ENCODE assay signal across 8 cellular contexts in the genomic region with DNA sequence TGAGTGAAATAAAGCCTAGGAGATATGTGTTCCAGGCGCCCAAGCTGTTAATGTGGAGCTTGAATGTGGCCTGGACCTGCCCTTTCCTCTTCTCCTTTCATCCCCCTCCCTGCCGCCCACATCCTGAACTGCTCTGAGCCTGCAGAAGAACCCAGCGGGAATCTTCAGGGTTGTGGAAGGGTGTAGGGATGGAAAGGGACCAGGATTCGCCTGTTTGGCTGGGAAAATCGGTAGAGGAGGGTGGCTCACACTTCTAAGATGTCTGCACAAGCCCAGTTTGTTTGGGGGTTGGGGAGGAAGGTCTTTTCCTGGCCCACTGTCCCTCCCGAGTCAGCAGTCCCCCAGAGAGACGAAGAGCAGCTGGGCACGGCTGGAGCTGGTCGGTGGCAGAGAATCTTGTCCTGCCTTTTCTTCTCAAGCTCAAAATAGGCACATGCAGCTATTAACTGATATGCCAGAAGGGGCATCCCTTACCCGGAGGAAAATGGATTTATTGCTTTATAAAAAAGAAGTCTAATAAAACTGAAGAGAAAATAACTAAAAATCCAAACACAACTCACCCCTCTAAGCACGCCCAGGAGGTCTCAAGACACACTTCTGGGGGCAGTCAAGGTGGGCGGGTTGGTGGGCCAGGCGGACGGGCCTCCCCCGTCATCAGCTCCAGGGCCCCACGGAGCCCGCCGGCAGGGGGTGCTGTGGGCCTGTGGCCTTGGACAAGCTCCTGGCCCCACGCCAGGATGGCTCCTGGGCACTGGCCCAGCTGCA. TPM values are rescaled to one million over a fixed set of nuclear protein-coding genes. Genes with fewer than 3 reads are reported as not detected.
DNase-seq lines count a peak whose midpoint lies in the region; ATAC-seq, FAIRE-seq and TF ChIP-seq lines count a peak whose summit lies in the region.

No MANE protein-coding gene starts in this region.

- H3K4me3 ChIP-seq in SJCRH30, result peak overlapping the region; percentile 33

- no peaks in the 10 kb centered on the region for H3K4me1 ChIP-seq in SJCRH30

- no peak for ATAC-seq in GM21825 (IDR thresholded peaks at IDR 0.05; ENCODE audit: unreplicated experiment)
- no peak for ATAC-seq in GM18498 (IDR thresholded peaks at IDR 0.05; ENCODE audit: unreplicated experiment)

- DNase-seq in D721Med (ENCODE audit: insufficient read length, low spot score) (peak; percentile 83), HuH-7.5 (ENCODE audit: low spot score) (peak; percentile 88), SJCRH30 (peak; percentile 72 to 86), glomerular visceral epithelial cell (ENCODE audit: extremely low spot score) (peak; percentile 86), posterior cingulate gyrus (peak; percentile 64 to 97 (median 78))
- peak; percentile 62 for DNase-seq in activated naive CD4-positive, alpha-beta T cell treated with anti-CD3 and anti-CD28 coated beads, Interleukin-2, amount 50 U/mL, for 16 hours

- no peak for FAIRE-seq in D721Med (lab: Jason Lieb, UNC)

- H3K27ac ChIP-seq in SJCRH30, result no peak overlapping the region

- no peaks in the 10 kb centered on the region for H3K27me3 ChIP-seq in SJCRH30

- no peaks in the 10 kb centered on the region for H3K36me3 ChIP-seq in SJCRH30

- intact Hi-C loops in posterior cingulate gyrus (cut with DNase I), result loop anchor here (1.0 to 10.0 kb wide), 3 partner anchors 56 to 141 kb away; partner anchors contain the start of genes RILP, SCARF1 and TLCD2

- H3K9me3 ChIP-seq in SJCRH30 (replicated peaks), result no peaks in the 10 kb centered on the region

- peak; percentile 2 for TF ChIP-seq CTCF in D721Med (IDR thresholded peaks at IDR 0.05; ENCODE audit: insufficient read depth, missing control alignments)

RNA-seq across cellular contexts. Expression of gene PITPNA, which starts 11.5 kb away (rescaled TPM):
- total RNA-seq in SJCRH30 (2014; rRNA removed; shearing (Covaris generic)), result 17.2 and 21.5 TPM in 2 replicates

RNA-seq across cellular contexts. Expression of gene SLC43A2, which starts 54.5 kb away (rescaled TPM):
- total RNA-seq in SJCRH30 (2014; rRNA removed; shearing (Covaris generic)), result 0.63 and 0.66 TPM in 2 replicates

RNA-seq across cellular contexts. Expression of gene INPP5K, which starts 57.7 kb away (rescaled TPM):
- 9.7 and 9.9 TPM in 2 replicates for total RNA-seq in SJCRH30 (2014; rRNA removed; shearing (Covaris generic))
